In the genomic region with DNA sequence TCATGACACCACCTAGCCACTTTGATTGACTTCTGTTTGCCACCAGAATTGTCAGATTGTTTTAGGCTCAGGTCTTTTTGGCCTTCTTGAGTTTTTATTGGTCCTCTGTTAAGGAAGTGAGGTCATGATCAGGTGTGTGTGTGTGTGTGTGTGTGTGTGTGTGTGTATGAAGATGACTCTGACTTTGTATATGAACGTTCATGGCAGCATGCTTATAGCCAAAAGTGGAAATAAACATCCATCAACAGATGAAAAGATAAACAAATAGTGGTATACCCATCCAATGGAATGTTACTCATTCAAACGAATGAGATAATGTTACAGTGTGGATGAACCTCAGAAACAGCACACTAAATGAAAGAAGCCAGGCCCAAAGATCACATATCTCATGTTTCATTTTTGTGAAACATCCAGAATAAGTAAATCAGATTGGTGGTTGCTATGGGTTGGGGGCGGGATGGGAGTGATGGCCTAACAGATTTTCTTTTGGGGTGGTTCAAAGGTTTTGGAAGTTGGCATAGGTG, we compare ENCODE assay signal across 19 cellular contexts.
DNase-seq lines count a peak whose midpoint lies in the region; ATAC-seq and TF ChIP-seq lines count a peak whose summit lies in the region.
"Had no signal": no experiment of that assay in that cellular context is flagged by ENCODE, and none has a peak within 500 bp of the region (broad histone marks: within the 10 kb centered on the region; RNA-seq: fewer than 3 reads in every experiment).

No MANE protein-coding gene starts in this region.

- H3F3A ChIP-seq in PC-3 (ENCODE audit: low read length, unreplicated experiment): no peaks in the 10 kb centered on the region

- H3K27ac ChIP-seq in PC-3 (ENCODE audit: low read length) (no peak overlapping the region), vagina (no peak overlapping the region)
- H3K27ac ChIP-seq: 22Rv1, A549, BLaER1 had no signal

- no peak overlapping the region for H3K4me2 ChIP-seq in PC-3 (ENCODE audit: low read length)
- H3K4me2 ChIP-seq: A549, BLaER1, GM23338 had no signal

- H4K20me1 ChIP-seq in PC-3 (ENCODE audit: low read length): no peaks in the 10 kb centered on the region
- H4K20me1 ChIP-seq: BLaER1 had no signal

- H3K9me3 Mint-ChIP-seq in activated T-cell treated with anti-CD3 and anti-CD28 coated beads, Interleukin-2, amount 50 U/mL, for 72 hours: no peaks in the 10 kb centered on the region
- no peaks in the 10 kb centered on the region for H3K9me3 Mint-ChIP-seq in activated T-cell treated with anti-CD3 and anti-CD28 coated beads, Interleukin-2, amount 50 U/mL, for 4 hours
- H3K9me3 Mint-ChIP-seq in stimulated activated naive CD8-positive, alpha-beta T cell treated with anti-CD3 and anti-CD28 coated beads, Interleukin-15, amount 100 ng/mL, for 72 hours: no peaks in the 10 kb centered on the region
- no peaks in the 10 kb centered on the region for H3K9me3 Mint-ChIP-seq in activated T-helper 2 cell treated with anti-CD3 and anti-CD28 coated beads, Interferon-gamma antibody, Interleukin-2, Interleukin-4, amounts not matched to agents 10 μg/mL and 5 μg/mL and 100 μg/mL, durations not matched to agents 14 hours and 24 hours and 36 hours
- H3K9me3 Mint-ChIP-seq: CD8-positive, alpha-beta memory T cell had no signal

- H2AFZ ChIP-seq in PC-3 (ENCODE audit: low read length): no peak overlapping the region
- H2AFZ ChIP-seq: GM23338 had no signal

- H3K4me1 Mint-ChIP-seq in activated T-cell treated with anti-CD3 and anti-CD28 coated beads, Interleukin-2, amount 50 U/mL, for 72 hours (ENCODE audit: low read depth): no peaks in the 10 kb centered on the region
- H3K4me1 Mint-ChIP-seq in activated T-cell treated with anti-CD3 and anti-CD28 coated beads, Interleukin-2, amount 50 U/mL, for 4 hours (ENCODE audit: low read depth): no peaks in the 10 kb centered on the region
- no peaks in the 10 kb centered on the region for H3K4me1 Mint-ChIP-seq in stimulated activated naive CD8-positive, alpha-beta T cell treated with anti-CD3 and anti-CD28 coated beads, Interleukin-15, amount 100 ng/mL, for 72 hours
- H3K4me1 Mint-ChIP-seq in activated T-helper 2 cell treated with anti-CD3 and anti-CD28 coated beads, Interferon-gamma antibody, Interleukin-2, Interleukin-4, amounts not matched to agents 10 μg/mL and 5 μg/mL and 100 μg/mL, durations not matched to agents 14 hours and 24 hours and 36 hours (ENCODE audit: low read depth): no peaks in the 10 kb centered on the region
- H3K4me1 Mint-ChIP-seq: CD4-positive, CD25-positive, alpha-beta regulatory T cell; CD8-positive, alpha-beta memory T cell; GM23338 had no signal

- POLR2A ChIA-PET in PC-3 (lab: Charles Lee; ENCODE audit: unreplicated experiment): no interaction called here

- CTCF ChIA-PET in PC-3 (lab: Charles Lee): no interaction called here

- H3K9ac ChIP-seq in PC-3 (ENCODE audit: low read length): no peak overlapping the region
- H3K9ac ChIP-seq: BLaER1 had no signal

- no peaks in the 10 kb centered on the region for H3K27me3 ChIP-seq in PC-3 (ENCODE audit: low read length)
- no peaks in the 10 kb centered on the region for H3K27me3 ChIP-seq in vagina
- H3K27me3 ChIP-seq: BLaER1 had no signal

- no peak for DNase-seq in activated T-cell treated with anti-CD3 and anti-CD28 coated beads, Interleukin-2, amount 50 U/mL, for 72 hours
- no peak for DNase-seq in activated T-cell treated with anti-CD3 and anti-CD28 coated beads, Interleukin-2, amount 50 U/mL, for 4 hours
- DNase-seq in PC-3 (no peak), fibroblast of peridontal ligament (ENCODE audit: extremely low read depth) (peak; percentile 70), GM20000 (ENCODE audit: low spot score) (no peak), vagina (ENCODE audit: extremely low spot score in 2 of 2) (no peak)
- DNase-seq in stimulated activated naive CD8-positive, alpha-beta T cell treated with anti-CD3 and anti-CD28 coated beads, Interleukin-15, amount 100 ng/mL, for 72 hours: no peak
- no peak for DNase-seq in activated T-helper 2 cell treated with anti-CD3 and anti-CD28 coated beads, Interferon-gamma antibody, Interleukin-2, Interleukin-4, amounts not matched to agents 10 μg/mL and 5 μg/mL and 100 μg/mL, durations not matched to agents 14 hours and 24 hours and 36 hours (ENCODE audit: low spot score)
- DNase-seq: CD4-positive, CD25-positive, alpha-beta regulatory T cell; CD8-positive, alpha-beta memory T cell; COR-L47; DMS 273 treated with DMSO at 0.1 percent for 48 hours; DMS53; DND-41; HCEC 1CT had no signal

- H3K36me3 Mint-ChIP-seq in activated T-cell treated with anti-CD3 and anti-CD28 coated beads, Interleukin-2, amount 50 U/mL, for 72 hours (ENCODE audit: insufficient read depth in 2 of 2): no peaks in the 10 kb centered on the region
- no peaks in the 10 kb centered on the region for H3K36me3 Mint-ChIP-seq in activated T-cell treated with anti-CD3 and anti-CD28 coated beads, Interleukin-2, amount 50 U/mL, for 4 hours (ENCODE audit: insufficient read depth)
- no peaks in the 10 kb centered on the region for H3K36me3 Mint-ChIP-seq in activated T-helper 2 cell treated with anti-CD3 and anti-CD28 coated beads, Interferon-gamma antibody, Interleukin-2, Interleukin-4, amounts not matched to agents 10 μg/mL and 5 μg/mL and 100 μg/mL, durations not matched to agents 14 hours and 24 hours and 36 hours (ENCODE audit: low read depth)
- H3K36me3 Mint-ChIP-seq: CD4-positive, CD25-positive, alpha-beta regulatory T cell had no signal

- peak overlapping the region; percentile 53 for H3K27ac Mint-ChIP-seq in activated T-cell treated with anti-CD3 and anti-CD28 coated beads, Interleukin-2, amount 50 U/mL, for 72 hours
- no peak overlapping the region for H3K27ac Mint-ChIP-seq in stimulated activated naive CD8-positive, alpha-beta T cell treated with anti-CD3 and anti-CD28 coated beads, Interleukin-15, amount 100 ng/mL, for 72 hours
- H3K27ac Mint-ChIP-seq in activated T-helper 2 cell treated with anti-CD3 and anti-CD28 coated beads, Interferon-gamma antibody, Interleukin-2, Interleukin-4, amounts not matched to agents 10 μg/mL and 5 μg/mL and 100 μg/mL, durations not matched to agents 14 hours and 24 hours and 36 hours: no peak overlapping the region
- H3K27ac Mint-ChIP-seq: CD4-positive, CD25-positive, alpha-beta regulatory T cell; GM23338 had no signal

- TF ChIP-seq CTCF in PC-3 (conservative IDR thresholded peaks at IDR 0.05; ENCODE audit: low read depth, low read length) (no peak), GM20000 (IDR thresholded peaks at IDR 0.05; ENCODE audit: extremely low read depth, missing control alignments) (no peak), vagina (IDR thresholded peaks at IDR 0.05) (no peak)

- no TSS peak for BruUV-seq in PC-3 (replicated peaks; lab: Mats Ljungman, UMichigan)

- H3K9me3 ChIP-seq in PC-3 (ENCODE audit: low read length) (no peaks in the 10 kb centered on the region), vagina (no peaks in the 10 kb centered on the region)
- H3K9me3 ChIP-seq: A549 had no signal

- no peaks in the 10 kb centered on the region for H3K27me3 Mint-ChIP-seq in activated T-cell treated with anti-CD3 and anti-CD28 coated beads, Interleukin-2, amount 50 U/mL, for 72 hours (ENCODE audit: low read depth)
- H3K27me3 Mint-ChIP-seq in activated T-cell treated with anti-CD3 and anti-CD28 coated beads, Interleukin-2, amount 50 U/mL, for 4 hours (ENCODE audit: low read depth): no peaks in the 10 kb centered on the region
- no peaks in the 10 kb centered on the region for H3K27me3 Mint-ChIP-seq in stimulated activated naive CD8-positive, alpha-beta T cell treated with anti-CD3 and anti-CD28 coated beads, Interleukin-15, amount 100 ng/mL, for 72 hours
- no peaks in the 10 kb centered on the region for H3K27me3 Mint-ChIP-seq in activated T-helper 2 cell treated with anti-CD3 and anti-CD28 coated beads, Interferon-gamma antibody, Interleukin-2, Interleukin-4, amounts not matched to agents 10 μg/mL and 5 μg/mL and 100 μg/mL, durations not matched to agents 14 hours and 24 hours and 36 hours (ENCODE audit: low read depth)

- H3K4me3 ChIP-seq in PC-3 (ENCODE audit: low read length) (no peak overlapping the region), vagina (no peak overlapping the region)
- H3K4me3 ChIP-seq: A549, BLaER1, GM23338 had no signal

- intact Hi-C loops in PC-3 (cut with micrococcal nuclease): loop anchor here (10.0 kb wide), 1 partner anchor 276 kb away; a partner anchor contains a TSS
- intact Hi-C loops in vagina (cut with DNase I): no loop called here
- intact Hi-C loops in activated T-helper 2 cell treated with anti-CD3 and anti-CD28 coated beads, Interferon-gamma antibody, Interleukin-2, Interleukin-4, amounts not matched to agents 10 μg/mL and 5 μg/mL and 100 μg/mL, durations not matched to agents 14 hours and 24 hours and 36 hours (cut with micrococcal nuclease): no loop called here

- no peak for TF ChIP-seq POLR2A in vagina (IDR thresholded peaks at IDR 0.05)

- peaks cover 9% of the 10 kb centered on the region for H3K4me1 ChIP-seq in PC-3 (ENCODE audit: insufficient read depth, low read length)
- no peaks in the 10 kb centered on the region for H3K4me1 ChIP-seq in vagina
- H3K4me1 ChIP-seq: A549, BLaER1 had no signal

- ATAC-seq in activated T-cell treated with anti-CD3 and anti-CD28 coated beads, Interleukin-2, amount 50 U/mL, for 72 hours (replicated peaks in 1 of 2): no peak
- ATAC-seq in activated T-cell treated with anti-CD3 and anti-CD28 coated beads, Interleukin-2, amount 50 U/mL, for 4 hours: no peak
- ATAC-seq in PC-3: peak; percentile 20; the same call in 1 of the 2 replicates
- ATAC-seq in stimulated activated naive CD8-positive, alpha-beta T cell treated with anti-CD3 and anti-CD28 coated beads, Interleukin-15, amount 100 ng/mL, for 72 hours: no peak
- ATAC-seq: A549, GM23338 had no signal

- H3K79me2 ChIP-seq in PC-3 (ENCODE audit: low read length): no peaks in the 10 kb centered on the region

- H3K4me3 Mint-ChIP-seq in activated T-cell treated with anti-CD3 and anti-CD28 coated beads, Interleukin-2, amount 50 U/mL, for 72 hours: no peak overlapping the region
- no peak overlapping the region for H3K4me3 Mint-ChIP-seq in activated T-cell treated with anti-CD3 and anti-CD28 coated beads, Interleukin-2, amount 50 U/mL, for 4 hours
- H3K4me3 Mint-ChIP-seq in stimulated activated naive CD8-positive, alpha-beta T cell treated with anti-CD3 and anti-CD28 coated beads, Interleukin-15, amount 100 ng/mL, for 72 hours: no peak overlapping the region
- H3K4me3 Mint-ChIP-seq in activated T-helper 2 cell treated with anti-CD3 and anti-CD28 coated beads, Interferon-gamma antibody, Interleukin-2, Interleukin-4, amounts not matched to agents 10 μg/mL and 5 μg/mL and 100 μg/mL, durations not matched to agents 14 hours and 24 hours and 36 hours (ENCODE audit: low read depth): no peak overlapping the region
- H3K4me3 Mint-ChIP-seq: CD4-positive, CD25-positive, alpha-beta regulatory T cell; CD8-positive, alpha-beta memory T cell; GM23338 had no signal

- no peaks in the 10 kb centered on the region for H3K9me2 ChIP-seq in PC-3 (replicated peaks; ENCODE audit: low read length)

- no peaks in the 10 kb centered on the region for H3K36me3 ChIP-seq in PC-3 (ENCODE audit: low read depth, low read length)
- no peaks in the 10 kb centered on the region for H3K36me3 ChIP-seq in vagina
- H3K36me3 ChIP-seq: BLaER1 had no signal
